11 cellular contexts compared by ENCODE assay signal in genomic region chr14:60632257-60632656, GRCh38. TPM values are rescaled to one million over a fixed set of nuclear protein-coding genes. Genes with fewer than 3 reads are reported as not detected.
DNase-seq lines count a peak whose midpoint lies in the region; ATAC-seq and TF ChIP-seq lines count a peak whose summit lies in the region.
"Had no signal": no experiment of that assay in that cellular context is flagged by ENCODE, and none has a peak within 500 bp of the region (broad histone marks: within the 10 kb centered on the region; RNA-seq: fewer than 3 reads in every experiment).

No MANE protein-coding gene starts in this region.

- TF ChIP-seq CTCF in glutamatergic neuron (IDR thresholded peaks at IDR 0.05; ENCODE audit: partially characterized antibody, unreplicated experiment) = no peak

- H3K27ac Mint-ChIP-seq in central memory CD8-positive, alpha-beta T cell (ENCODE audit: low read depth) = no peak overlapping the region
- H3K27ac Mint-ChIP-seq in glutamatergic neuron (ENCODE audit: unreplicated experiment) = no peak overlapping the region

- peaks cover 10% of the 10 kb centered on the region for H3K4me1 Mint-ChIP-seq in central memory CD8-positive, alpha-beta T cell
- H3K4me1 Mint-ChIP-seq in glutamatergic neuron (ENCODE audit: low read depth, unreplicated experiment) = peaks cover 4% of the 10 kb centered on the region

- H3K9me3 Mint-ChIP-seq in central memory CD8-positive, alpha-beta T cell = no peaks in the 10 kb centered on the region
- no peaks in the 10 kb centered on the region for H3K9me3 Mint-ChIP-seq in glutamatergic neuron (ENCODE audit: unreplicated experiment)

- peak; percentile 3 for DNase-seq in DMS53 (lab: John Stamatoyannopoulos, UW)
- no peak for DNase-seq in DMS53 treated with DMSO at 0.1 percent for 48 hours (lab: John Stamatoyannopoulos, UW; ENCODE audit: unreplicated experiment)
- no peak for DNase-seq in central memory CD8-positive, alpha-beta T cell (ENCODE audit: low spot score in 2 of 2)
- no peak for DNase-seq in epidermal melanocyte (ENCODE audit: insufficient read length, low spot score)
- no peak for DNase-seq in NCI-H524 (lab: John Stamatoyannopoulos, UW)
- no peak for DNase-seq in glutamatergic neuron
- DNase-seq: 8988T; IMR-90; stimulated activated CD4-positive, alpha-beta T cell treated with anti-CD3 and anti-CD28 coated beads, Interleukin-12 subunit alpha, Interleukin-12 subunit beta, amount 100 ng/mL, for 4 hours had no signal

- peaks cover 20% of the 10 kb centered on the region for H3K27me3 Mint-ChIP-seq in central memory CD8-positive, alpha-beta T cell
- H3K27me3 Mint-ChIP-seq in glutamatergic neuron (ENCODE audit: unreplicated experiment) = peaks cover 2% of the 10 kb centered on the region

- peak; percentile 79 for ATAC-seq in GM21786 (IDR thresholded peaks at IDR 0.05; ENCODE audit: unreplicated experiment)
- peak; percentile 61 for ATAC-seq in HG03442 (IDR thresholded peaks at IDR 0.05; ENCODE audit: unreplicated experiment)
- peak; percentile 43 for ATAC-seq in central memory CD8-positive, alpha-beta T cell (replicated peaks; ENCODE audit: extremely low read depth, poor library complexity, severe bottlenecking)

- peak overlapping the region; percentile 31 for H3K4me3 Mint-ChIP-seq in central memory CD8-positive, alpha-beta T cell
- no peak overlapping the region for H3K4me3 Mint-ChIP-seq in glutamatergic neuron (ENCODE audit: unreplicated experiment)

- H3K36me3 Mint-ChIP-seq in central memory CD8-positive, alpha-beta T cell (ENCODE audit: insufficient read depth) = no peaks in the 10 kb centered on the region
- H3K36me3 Mint-ChIP-seq in glutamatergic neuron (ENCODE audit: unreplicated experiment) = no peaks in the 10 kb centered on the region

RNA-seq across cellular contexts. Expression of gene SIX1, which starts 17.0 kb away (rescaled TPM):
- 79.6 TPM for total RNA-seq in glutamatergic neuron (ENCODE audit: unreplicated experiment)
